18 cellular contexts compared by ENCODE assay signal in the genomic region with DNA sequence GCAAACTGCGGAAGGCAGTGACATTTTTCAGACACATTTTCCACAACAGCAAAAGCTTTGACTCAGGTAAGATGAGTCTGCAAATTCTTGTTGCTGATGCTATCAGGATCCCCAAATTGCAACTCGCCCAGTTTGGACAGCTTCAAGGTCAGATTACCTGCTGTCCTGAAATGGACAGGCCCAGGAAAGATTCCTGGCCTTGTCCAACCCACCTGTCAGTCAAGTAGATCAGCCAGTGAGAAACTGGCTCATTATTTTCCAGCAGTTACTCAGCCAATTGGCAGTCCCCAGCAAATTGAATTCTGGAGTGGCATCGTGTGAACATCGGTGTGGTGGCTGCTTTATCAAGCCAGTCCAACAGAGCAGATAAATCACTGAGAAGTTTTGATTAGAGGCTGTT.
"Had no signal": no experiment of that assay in that cellular context is flagged by ENCODE, and none has a peak within 500 bp of the region (broad histone marks: within the 10 kb centered on the region; RNA-seq: fewer than 3 reads in every experiment).

No MANE protein-coding gene starts in this region.

- ATAC-seq: effector memory CD8-positive, alpha-beta T cell; left lobe of liver; mucosa of descending colon; natural killer cell treated with Interleukin-12 subunit alpha and Interleukin-12 subunit beta and Interleukin-15 and Interleukin-18, amount 100 ng/mL, for 72 hours; pancreas; sciatic nerve had no signal

- DNase-seq: cortex of kidney; effector memory CD8-positive, alpha-beta T cell; hypothalamus; kidney; mesenchymal stem cell; mucosa of descending colon; naive B cell; pancreas; stimulated activated CD4-positive, alpha-beta T cell treated with anti-CD3 and anti-CD28 coated beads, Interleukin-12 subunit alpha, Interleukin-12 subunit beta, amount 100 ng/mL, for 4 hours; stimulated activated CD4-positive, alpha-beta T cell treated with anti-CD3 and anti-CD28 coated beads, Interleukin-1b, Interleukin-23, amount 100 ng/mL, for 48 hours; stimulated activated CD4-positive, alpha-beta T cell treated with anti-CD3 and anti-CD28 coated beads, Interleukin-4, amount 100 ng/mL, for 1 hour; stimulated activated CD8-positive, alpha-beta memory T cell treated with anti-CD3 and anti-CD28 coated beads, Interleukin-4, amount 100 ng/mL, for 48 hours; stimulated activated naive CD4-positive, alpha-beta T cell treated with Interleukin-2 at 50 U/mL for 16 hours; stomach; trophoblast cell had no signal
